Comparison of ENCODE assay signal across 14 cellular contexts in the genomic region with DNA sequence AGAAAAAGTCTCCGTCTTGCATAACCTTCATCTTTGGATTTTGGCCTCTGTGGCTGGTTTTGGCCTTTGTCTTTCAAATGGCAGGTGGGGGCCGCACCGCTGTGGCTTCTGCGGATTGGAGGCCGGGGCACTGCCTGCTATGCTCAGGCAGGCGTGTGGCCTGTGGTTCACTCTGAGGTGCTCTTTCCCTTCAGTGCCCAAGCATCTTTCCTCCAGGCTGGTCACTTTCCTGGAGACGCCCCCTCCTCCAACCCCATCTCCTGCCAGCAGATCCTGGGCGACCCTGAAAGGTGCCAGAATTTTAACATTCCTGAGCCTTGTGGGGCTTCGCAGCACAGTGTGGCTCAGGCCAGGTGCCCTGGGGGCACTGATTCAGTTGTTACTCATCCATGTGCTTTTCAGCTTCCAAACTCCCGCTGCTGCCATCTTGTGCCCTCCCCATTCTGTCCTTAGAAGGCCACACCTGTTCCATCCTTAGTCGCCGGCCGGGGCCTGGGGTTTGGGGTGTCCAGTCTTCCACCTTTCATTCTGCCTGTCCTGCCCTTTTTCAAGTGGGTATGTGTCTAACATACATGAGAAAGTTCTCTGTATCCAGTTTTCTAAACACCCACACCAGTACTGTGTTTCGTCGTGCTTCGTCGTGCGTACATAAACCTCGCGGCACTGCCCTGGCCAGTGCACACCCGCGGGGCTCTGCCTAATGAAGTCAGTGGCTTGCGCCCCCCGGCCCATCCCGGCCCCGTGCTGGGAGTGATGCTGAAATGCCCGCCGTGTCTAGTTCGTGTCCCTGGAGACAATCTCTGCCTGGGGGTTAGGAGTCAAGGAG. TPM values are rescaled to one million over a fixed set of nuclear protein-coding genes. Genes with fewer than 3 reads are reported as not detected.
DNase-seq lines count a peak whose midpoint lies in the region; ATAC-seq and TF ChIP-seq lines count a peak whose summit lies in the region.
"Had no signal": no experiment of that assay in that cellular context is flagged by ENCODE, and none has a peak within 500 bp of the region (broad histone marks: within the 10 kb centered on the region; RNA-seq: fewer than 3 reads in every experiment).

No MANE protein-coding gene starts in this region.

- no peak overlapping the region for H2BK5ac ChIP-seq in mesendoderm (ENCODE audit: low read length)

- H2AK5ac ChIP-seq in mesendoderm (ENCODE audit: low read length) = no peak overlapping the region

- no peak overlapping the region for H3K4ac ChIP-seq in mesendoderm (ENCODE audit: low read depth, low read length)

- no peak overlapping the region for H3K27ac ChIP-seq in mesendoderm (ENCODE audit: low read depth, low read length)
- H3K27ac ChIP-seq: brain microvascular endothelial cell, pancreas had no signal

- CTCF ChIA-PET in Calu3 (lab: Charles Lee) = no interaction called here

- H3K4me1 Mint-ChIP-seq in Calu3 (ENCODE audit: low read depth, unreplicated experiment) (peaks cover 40% of the 10 kb centered on the region), chondrocyte (ENCODE audit: low read depth) (peaks cover 25% of the 10 kb centered on the region)

- DNase-seq in Calu3 = peak; percentile 20
- peak; percentile 27 for DNase-seq in NCI-H226
- DNase-seq in chondrocyte (ENCODE audit: low spot score) = no peak
- peak; percentile 94 for DNase-seq in mesendoderm
- no peak for DNase-seq in activated CD4-positive, alpha-beta T cell treated with anti-CD3 and anti-CD28 coated beads, Interleukin-2, amount 50 U/mL, for 1 hour
- DNase-seq in SW 1271 (lab: John Stamatoyannopoulos, UW) = no peak
- no peak for DNase-seq in sciatic nerve (ENCODE audit: low spot score)
- DNase-seq in midbrain (lab: John Stamatoyannopoulos, UW) = no peak
- DNase-seq: activated B cell treated with CpG ODN at 0.5 μM for 24 hours, activated gamma-delta T cell, brain microvascular endothelial cell, pancreas, SK-N-SH had no signal

- H3K9ac ChIP-seq in mesendoderm (ENCODE audit: low read length) = no peak overlapping the region
- H3K9ac ChIP-seq: SK-N-SH had no signal

- no peak overlapping the region for H3K27ac Mint-ChIP-seq in Calu3 (ENCODE audit: unreplicated experiment)
- peak overlapping the region; percentile 22 for H3K27ac Mint-ChIP-seq in chondrocyte (ENCODE audit: unreplicated experiment)
- H3K27ac Mint-ChIP-seq: activated B cell treated with CpG ODN at 0.5 μM for 24 hours, B cell had no signal

- H3K36me3 ChIP-seq in mesendoderm (ENCODE audit: control insufficient read depth, insufficient read depth, low read length) = peaks cover 3% of the 10 kb centered on the region
- H3K36me3 ChIP-seq: brain microvascular endothelial cell, pancreas had no signal

- intact Hi-C loops in Calu3 (cut with micrococcal nuclease; ENCODE audit: unreplicated experiment) = no loop called here
- intact Hi-C loops in sciatic nerve (cut with DNase I) = loop anchor here (2.0 kb wide), 1 partner anchor 39 kb away; no protein-coding TSS in a partner anchor

- peaks cover 3% of the 10 kb centered on the region for H3K4me1 ChIP-seq in mesendoderm (ENCODE audit: control insufficient read depth, low read depth, low read length)
- H3K4me1 ChIP-seq: pancreas had no signal

- H3K9me3 Mint-ChIP-seq in Calu3 (ENCODE audit: low read depth, unreplicated experiment) = peaks cover 9% of the 10 kb centered on the region
- H3K9me3 Mint-ChIP-seq in chondrocyte (ENCODE audit: low read depth) = no peaks in the 10 kb centered on the region

- H2BK15ac ChIP-seq in mesendoderm (replicated peaks; ENCODE audit: low read depth) = no peak overlapping the region

- no peak overlapping the region for H3K4me3 ChIP-seq in mesendoderm (ENCODE audit: low read length)
- H3K4me3 ChIP-seq: pancreas had no signal

- no peak overlapping the region for H3K56ac ChIP-seq in mesendoderm (ENCODE audit: low read length)

- peaks cover 70% of the 10 kb centered on the region for H3K79me2 ChIP-seq in mesendoderm (ENCODE audit: control insufficient read depth, insufficient read depth, low read length)

- no peak overlapping the region for H3K4me2 ChIP-seq in mesendoderm (ENCODE audit: low read length)
- H3K4me2 ChIP-seq: SK-N-SH had no signal

- H4K8ac ChIP-seq in mesendoderm (ENCODE audit: low read depth, low read length) = no peak overlapping the region

- H3K4me3 Mint-ChIP-seq in Calu3 (ENCODE audit: low read depth, unreplicated experiment) = no peak overlapping the region
- H3K4me3 Mint-ChIP-seq in chondrocyte (ENCODE audit: unreplicated experiment) = no peak overlapping the region
- H3K4me3 Mint-ChIP-seq: activated B cell treated with CpG ODN at 0.5 μM for 24 hours, B cell had no signal

- H3K79me1 ChIP-seq in mesendoderm (ENCODE audit: low read length) = peaks cover 38% of the 10 kb centered on the region

- no peak for ATAC-seq in sciatic nerve

- H3K36me3 Mint-ChIP-seq in Calu3 (ENCODE audit: insufficient read depth, unreplicated experiment) (peaks cover 42% of the 10 kb centered on the region), chondrocyte (ENCODE audit: low read depth) (peaks cover 8% of the 10 kb centered on the region)

- H3K27me3 Mint-ChIP-seq in Calu3 (ENCODE audit: unreplicated experiment) (no peaks in the 10 kb centered on the region), chondrocyte (ENCODE audit: low read depth) (no peaks in the 10 kb centered on the region)
- H3K27me3 Mint-ChIP-seq: activated B cell treated with CpG ODN at 0.5 μM for 24 hours, B cell had no signal

- H4K5ac ChIP-seq in mesendoderm (ENCODE audit: low read length) = no peak overlapping the region

- H3K27me3 ChIP-seq in mesendoderm (ENCODE audit: insufficient read depth, low read length, poor library complexity) = no peaks in the 10 kb centered on the region
- H3K27me3 ChIP-seq: brain microvascular endothelial cell, pancreas had no signal

- H3K23ac ChIP-seq in mesendoderm (ENCODE audit: low read length) = no peak overlapping the region

- no peak overlapping the region for H3K18ac ChIP-seq in mesendoderm (ENCODE audit: low read length)

- H2BK120ac ChIP-seq in mesendoderm (ENCODE audit: low read depth, low read length) = no peak overlapping the region

- no peak for TF ChIP-seq CTCF in Calu3 (IDR thresholded peaks at IDR 0.05; ENCODE audit: unreplicated experiment)
- TF ChIP-seq CTCF in chondrocyte (IDR thresholded peaks at IDR 0.05) = no peak

- BruUV-seq in Calu3 (replicated peaks; lab: Mats Ljungman, UMichigan) = no TSS peak

- WGBS in mesendoderm (ENCODE audit: extremely low coverage, insufficient coverage, low lambda C conversion rate) = no CpG with 5 or more reads among the region's 29 CpGs

RNA-seq across cellular contexts. Expression of gene SS18L1, which starts 12.1 kb away (rescaled TPM):
- total RNA-seq in Calu3 (2022) = 47.4 and 53.7 TPM in 2 replicates
- total RNA-seq in chondrocyte = 13.3 to 14.8 TPM (median 13.4 TPM) in 3 replicates
- 7.7 TPM for polyA plus RNA-seq in mesendoderm (2013, experiment 1 of 2)
- 7.7 TPM for polyA plus RNA-seq in mesendoderm (2013, experiment 2 of 2)
- 18.9 TPM for total RNA-seq in sciatic nerve

RNA-seq across cellular contexts. Expression of gene PSMA7, which starts 12.4 kb away (rescaled TPM):
- total RNA-seq in Calu3 (2022) (514 and 518 TPM in 2 replicates), chondrocyte (218 to 238 TPM (median 226 TPM) in 3 replicates), sciatic nerve (124 TPM)
- 431 TPM for polyA plus RNA-seq in mesendoderm (2013, experiment 1 of 2)
- 443 TPM for polyA plus RNA-seq in mesendoderm (2013, experiment 2 of 2)

RNA-seq across cellular contexts. Expression of gene MTG2, which starts 27.2 kb away (rescaled TPM):
- 87.9 and 92.6 TPM in 2 replicates for total RNA-seq in Calu3 (2022)
- total RNA-seq in chondrocyte = 22.3 to 28.3 TPM (median 22.6 TPM) in 3 replicates
- polyA plus RNA-seq in mesendoderm (2013, experiment 1 of 2) = 19.6 TPM
- 18.5 TPM for polyA plus RNA-seq in mesendoderm (2013, experiment 2 of 2)
- 31.4 TPM for total RNA-seq in sciatic nerve

RNA-seq across cellular contexts. Expression of gene LSM14B, which starts 33.4 kb away (rescaled TPM):
- total RNA-seq in Calu3 (2022) (76.9 and 78.0 TPM in 2 replicates), chondrocyte (37.3 to 51.9 TPM (median 48.6 TPM) in 3 replicates), sciatic nerve (26.5 TPM)
- 37.1 TPM for polyA plus RNA-seq in mesendoderm (2013, experiment 1 of 2)
- 39.0 TPM for polyA plus RNA-seq in mesendoderm (2013, experiment 2 of 2)

Comparison
In these comparisons a context has a peak if more than half of its experiments do, and no peak if none do; other contexts are left out.
1. DNase-seq: peak in Calu3 (single experiment), NCI-H226 (single experiment) and mesendoderm (single experiment); none in chondrocyte (single experiment), activated CD4-positive, alpha-beta T cell treated with anti-CD3 and anti-CD28 coated beads, Interleukin-2, amount 50 U/mL, for 1 hour (single experiment), SW 1271 (0 of 2), sciatic nerve (single experiment) and midbrain (single experiment).